18 cellular contexts compared by ENCODE assay signal in the genomic region with DNA sequence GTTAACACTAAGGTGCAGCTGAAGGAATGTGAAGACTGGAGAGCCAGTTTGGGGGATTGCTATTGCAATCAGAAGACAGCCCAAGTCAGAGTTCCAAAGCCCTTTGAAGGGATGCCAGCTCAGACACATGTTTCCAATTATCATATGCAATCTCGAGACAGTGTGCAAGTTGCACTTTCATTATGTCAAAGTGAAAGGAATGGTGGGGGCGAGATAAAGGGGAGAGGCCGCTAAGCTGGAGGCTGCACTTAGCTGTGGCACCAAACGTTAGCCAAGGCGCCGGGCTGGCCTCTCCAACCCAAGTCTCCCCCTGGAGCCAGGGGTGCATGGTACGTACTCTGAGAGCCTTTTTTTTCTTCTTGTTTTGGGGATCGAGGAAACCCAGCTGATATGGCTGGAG. TPM values are rescaled to one million over a fixed set of nuclear protein-coding genes. Genes with fewer than 3 reads are reported as not detected.
A peak's percentile ranks its signal among the peaks of the same experiment; 100 is the strongest.
DNase-seq lines count a peak whose midpoint lies in the region; ATAC-seq and TF ChIP-seq lines count a peak whose summit lies in the region.
"Had no signal": no experiment of that assay in that cellular context is flagged by ENCODE, and none has a peak within 500 bp of the region (broad histone marks: within the 10 kb centered on the region; RNA-seq: fewer than 3 reads in every experiment).

No MANE protein-coding gene starts in this region.

- H3K4me1 ChIP-seq in osteoblast (ENCODE audit: insufficient read depth, low read length) = peaks cover 14% of the 10 kb centered on the region
- H3K4me1 ChIP-seq: upper lobe of right lung had no signal

- no peaks in the 10 kb centered on the region for H4K20me1 ChIP-seq in osteoblast (ENCODE audit: insufficient read depth, low read length)

- TF ChIP-seq CTCF in AG10803 (conservative IDR thresholded peaks at IDR 0.05; ENCODE audit: low read length) (no peak; the same call in 1 of the 2 replicates), osteoblast (IDR thresholded peaks at IDR 0.05; ENCODE audit: extremely low read depth, low read depth, low read length) (no peak)

- H3K9me3 ChIP-seq in osteoblast (ENCODE audit: low read depth, low read length) = peaks cover 3% of the 10 kb centered on the region
- H3K9me3 ChIP-seq: ovary, upper lobe of right lung had no signal

- peaks cover 13% of the 10 kb centered on the region for H3K36me3 ChIP-seq in osteoblast (ENCODE audit: insufficient read depth, low read length)
- H3K36me3 ChIP-seq: ovary, upper lobe of right lung had no signal

- no peak overlapping the region for H2AFZ ChIP-seq in osteoblast (ENCODE audit: low read length)

- no peaks in the 10 kb centered on the region for H3K27me3 ChIP-seq in osteoblast (ENCODE audit: insufficient read depth, low read length)
- H3K27me3 ChIP-seq: ovary, upper lobe of right lung had no signal

- H3K4me2 ChIP-seq in osteoblast (ENCODE audit: insufficient read depth, low read length) = peak overlapping the region; percentile 49

- no peak for ATAC-seq in GM21786 (IDR thresholded peaks at IDR 0.05; ENCODE audit: unreplicated experiment)
- ATAC-seq: CD8-positive, alpha-beta T cell; Panc1; stimulated activated naive B cell treated with anti-CD40 and anti-IgM and Interleukin-4, amounts not matched to agents 10 μg/mL and 1 μg/mL and 100 μg/mL, for 72 hours; upper lobe of right lung had no signal

- H3K27ac ChIP-seq in osteoblast (ENCODE audit: low read depth, low read length) = no peak overlapping the region
- H3K27ac ChIP-seq: ovary, upper lobe of right lung had no signal

- DNase-seq in AG10803 (ENCODE audit: low read depth) = peak; percentile 93
- DNase-seq in HCEC 1CT = peak; percentile 79
- DNase-seq in astrocyte of the hippocampus (ENCODE audit: low read depth, low spot score) = peak; percentile 23
- no peak for DNase-seq in osteoblast (ENCODE audit: insufficient read length, low spot score, missing footprints)
- no peak for DNase-seq in NCI-H2107 (lab: John Stamatoyannopoulos, UW)
- no peak for DNase-seq in NCI-H69 (lab: John Stamatoyannopoulos, UW)
- DNase-seq: activated B cell treated with CpG ODN at 0.5 μM for 24 hours; CD8-positive, alpha-beta T cell; head of caudate nucleus; kidney; NCI-H187; NCI-H526 treated with DMSO at 0.1 percent for 48 hours; ovary; stimulated activated naive B cell treated with anti-CD40 and anti-IgM and Interleukin-4, amounts not matched to agents 10 μg/mL and 1 μg/mL and 100 μg/mL, for 72 hours; upper lobe of right lung had no signal

- H3K79me2 ChIP-seq in osteoblast (ENCODE audit: insufficient read depth, low read length) = no peaks in the 10 kb centered on the region

- H3K4me3 ChIP-seq in AG10803 (ENCODE audit: low read length) (peak overlapping the region; percentile 50), osteoblast (ENCODE audit: insufficient read depth, low read length) (no peak overlapping the region)
- H3K4me3 ChIP-seq: ovary, upper lobe of right lung had no signal

RNA-seq across cellular contexts. Expression of a gene that starts 58.0 kb away (rescaled TPM):
- 3.8 and 6.2 TPM in 2 replicates for total RNA-seq in osteoblast
- total RNA-seq: activated B cell treated with CpG ODN at 0.5 μM for 24 hours; CD8-positive, alpha-beta T cell; mononuclear cell had no signal

Comparison
In these comparisons a context has a peak if more than half of its experiments do, and no peak if none do; other contexts are left out.
1. DNase-seq: peak in AG10803 (single experiment), HCEC 1CT (single experiment) and astrocyte of the hippocampus (single experiment); none in osteoblast (single experiment), NCI-H2107 (single experiment) and NCI-H69 (single experiment).